In the genomic region with DNA sequence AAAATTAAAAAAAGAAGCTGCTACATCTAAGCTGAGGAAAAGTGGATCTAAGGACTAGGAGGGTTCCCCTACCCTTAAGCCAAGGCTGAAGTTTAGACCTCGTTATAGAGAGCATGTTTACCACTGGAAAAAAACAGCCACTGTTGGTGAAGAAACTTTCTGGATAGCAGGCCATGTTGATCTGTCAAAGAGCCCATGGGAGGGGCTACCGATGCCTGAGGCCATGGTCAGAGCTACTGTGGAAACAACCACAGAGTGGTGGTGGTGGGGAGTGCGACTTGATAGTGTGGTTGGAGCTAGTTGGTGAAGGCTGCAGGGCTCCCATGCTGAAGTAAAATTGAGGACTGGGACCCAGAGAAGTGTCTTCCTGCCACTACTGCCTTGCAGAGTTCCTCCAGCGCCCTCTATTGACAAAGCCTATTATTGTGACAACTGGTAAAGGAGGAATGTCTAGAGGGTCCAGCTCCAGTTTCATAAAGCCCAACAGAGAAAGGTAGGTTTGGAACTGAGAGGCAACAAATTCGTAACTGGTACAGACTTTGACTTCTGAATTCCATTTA, we compare ENCODE assay signal across 1 cellular context.
TF ChIP-seq lines count a peak whose summit lies in the region.

No MANE protein-coding gene starts in this region.

TF ChIP-seq in HepG2, 621 proteins besides CTCF, POLR2A, EP300 and RAD21 (continued from another document and continues in another):
- TF ChIP-seq, protein P1, sequence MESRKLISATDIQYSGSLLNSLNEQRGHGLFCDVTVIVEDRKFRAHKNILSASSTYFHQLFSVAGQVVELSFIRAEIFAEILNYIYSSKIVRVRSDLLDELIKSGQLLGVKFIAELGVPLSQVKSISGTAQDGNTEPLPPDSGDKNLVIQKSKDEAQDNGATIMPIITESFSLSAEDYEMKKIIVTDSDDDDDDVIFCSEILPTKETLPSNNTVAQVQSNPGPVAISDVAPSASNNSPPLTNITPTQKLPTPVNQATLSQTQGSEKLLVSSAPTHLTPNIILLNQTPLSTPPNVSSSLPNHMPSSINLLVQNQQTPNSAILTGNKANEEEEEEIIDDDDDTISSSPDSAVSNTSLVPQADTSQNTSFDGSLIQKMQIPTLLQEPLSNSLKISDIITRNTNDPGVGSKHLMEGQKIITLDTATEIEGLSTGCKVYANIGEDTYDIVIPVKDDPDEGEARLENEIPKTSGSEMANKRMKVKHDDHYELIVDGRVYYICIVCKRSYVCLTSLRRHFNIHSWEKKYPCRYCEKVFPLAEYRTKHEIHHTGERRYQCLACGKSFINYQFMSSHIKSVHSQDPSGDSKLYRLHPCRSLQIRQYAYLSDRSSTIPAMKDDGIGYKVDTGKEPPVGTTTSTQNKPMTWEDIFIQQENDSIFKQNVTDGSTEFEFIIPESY (CRISPR knock-in tag; IDR thresholded peaks at IDR 0.05), result 0 out of 2 replicates have a peak, but pooled peaks have one; percentile 16
- no peak for TF ChIP-seq FOXM1 (CRISPR knock-in tag; IDR thresholded peaks at IDR 0.05)
- TF ChIP-seq NFATC3 (CRISPR knock-in tag; IDR thresholded peaks at IDR 0.05), result no peak
- no peak for TF ChIP-seq CBX1 (IDR thresholded peaks at IDR 0.05; ENCODE audit: low read depth)
- TF ChIP-seq SCMH1 (CRISPR knock-in tag; IDR thresholded peaks at IDR 0.05; ENCODE audit: borderline replicate concordance), result no peak
- TF ChIP-seq HCFC1 (IDR thresholded peaks at IDR 0.05; ENCODE audit: low read depth, low read length), result no peak
- TF ChIP-seq, protein P2, sequence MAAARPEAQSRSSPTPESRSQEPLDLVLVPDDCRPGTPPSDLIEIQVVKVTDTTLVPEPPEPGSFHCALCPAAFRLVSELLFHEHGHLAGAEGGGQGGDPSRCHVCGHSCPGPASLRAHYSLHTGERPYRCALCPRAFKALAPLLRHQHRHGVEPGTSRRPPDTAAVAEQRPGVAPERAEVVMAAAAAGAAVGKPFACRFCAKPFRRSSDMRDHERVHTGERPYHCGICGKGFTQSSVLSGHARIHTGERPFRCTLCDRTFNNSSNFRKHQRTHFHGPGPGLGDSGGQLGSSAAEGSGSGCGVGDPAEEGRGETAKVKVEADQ (CRISPR knock-in tag; IDR thresholded peaks at IDR 0.05; ENCODE audit: borderline replicate concordance), result peak; percentile 89
- no peak for TF ChIP-seq ZNF879 (CRISPR knock-in tag; IDR thresholded peaks at IDR 0.05)
- no peak for TF ChIP-seq MTF2 (CRISPR knock-in tag; IDR thresholded peaks at IDR 0.05; ENCODE audit: borderline replicate concordance)
- no peak for TF ChIP-seq ZNF839 (CRISPR knock-in tag; IDR thresholded peaks at IDR 0.05; ENCODE audit: borderline replicate concordance)
- TF ChIP-seq, protein P3, sequence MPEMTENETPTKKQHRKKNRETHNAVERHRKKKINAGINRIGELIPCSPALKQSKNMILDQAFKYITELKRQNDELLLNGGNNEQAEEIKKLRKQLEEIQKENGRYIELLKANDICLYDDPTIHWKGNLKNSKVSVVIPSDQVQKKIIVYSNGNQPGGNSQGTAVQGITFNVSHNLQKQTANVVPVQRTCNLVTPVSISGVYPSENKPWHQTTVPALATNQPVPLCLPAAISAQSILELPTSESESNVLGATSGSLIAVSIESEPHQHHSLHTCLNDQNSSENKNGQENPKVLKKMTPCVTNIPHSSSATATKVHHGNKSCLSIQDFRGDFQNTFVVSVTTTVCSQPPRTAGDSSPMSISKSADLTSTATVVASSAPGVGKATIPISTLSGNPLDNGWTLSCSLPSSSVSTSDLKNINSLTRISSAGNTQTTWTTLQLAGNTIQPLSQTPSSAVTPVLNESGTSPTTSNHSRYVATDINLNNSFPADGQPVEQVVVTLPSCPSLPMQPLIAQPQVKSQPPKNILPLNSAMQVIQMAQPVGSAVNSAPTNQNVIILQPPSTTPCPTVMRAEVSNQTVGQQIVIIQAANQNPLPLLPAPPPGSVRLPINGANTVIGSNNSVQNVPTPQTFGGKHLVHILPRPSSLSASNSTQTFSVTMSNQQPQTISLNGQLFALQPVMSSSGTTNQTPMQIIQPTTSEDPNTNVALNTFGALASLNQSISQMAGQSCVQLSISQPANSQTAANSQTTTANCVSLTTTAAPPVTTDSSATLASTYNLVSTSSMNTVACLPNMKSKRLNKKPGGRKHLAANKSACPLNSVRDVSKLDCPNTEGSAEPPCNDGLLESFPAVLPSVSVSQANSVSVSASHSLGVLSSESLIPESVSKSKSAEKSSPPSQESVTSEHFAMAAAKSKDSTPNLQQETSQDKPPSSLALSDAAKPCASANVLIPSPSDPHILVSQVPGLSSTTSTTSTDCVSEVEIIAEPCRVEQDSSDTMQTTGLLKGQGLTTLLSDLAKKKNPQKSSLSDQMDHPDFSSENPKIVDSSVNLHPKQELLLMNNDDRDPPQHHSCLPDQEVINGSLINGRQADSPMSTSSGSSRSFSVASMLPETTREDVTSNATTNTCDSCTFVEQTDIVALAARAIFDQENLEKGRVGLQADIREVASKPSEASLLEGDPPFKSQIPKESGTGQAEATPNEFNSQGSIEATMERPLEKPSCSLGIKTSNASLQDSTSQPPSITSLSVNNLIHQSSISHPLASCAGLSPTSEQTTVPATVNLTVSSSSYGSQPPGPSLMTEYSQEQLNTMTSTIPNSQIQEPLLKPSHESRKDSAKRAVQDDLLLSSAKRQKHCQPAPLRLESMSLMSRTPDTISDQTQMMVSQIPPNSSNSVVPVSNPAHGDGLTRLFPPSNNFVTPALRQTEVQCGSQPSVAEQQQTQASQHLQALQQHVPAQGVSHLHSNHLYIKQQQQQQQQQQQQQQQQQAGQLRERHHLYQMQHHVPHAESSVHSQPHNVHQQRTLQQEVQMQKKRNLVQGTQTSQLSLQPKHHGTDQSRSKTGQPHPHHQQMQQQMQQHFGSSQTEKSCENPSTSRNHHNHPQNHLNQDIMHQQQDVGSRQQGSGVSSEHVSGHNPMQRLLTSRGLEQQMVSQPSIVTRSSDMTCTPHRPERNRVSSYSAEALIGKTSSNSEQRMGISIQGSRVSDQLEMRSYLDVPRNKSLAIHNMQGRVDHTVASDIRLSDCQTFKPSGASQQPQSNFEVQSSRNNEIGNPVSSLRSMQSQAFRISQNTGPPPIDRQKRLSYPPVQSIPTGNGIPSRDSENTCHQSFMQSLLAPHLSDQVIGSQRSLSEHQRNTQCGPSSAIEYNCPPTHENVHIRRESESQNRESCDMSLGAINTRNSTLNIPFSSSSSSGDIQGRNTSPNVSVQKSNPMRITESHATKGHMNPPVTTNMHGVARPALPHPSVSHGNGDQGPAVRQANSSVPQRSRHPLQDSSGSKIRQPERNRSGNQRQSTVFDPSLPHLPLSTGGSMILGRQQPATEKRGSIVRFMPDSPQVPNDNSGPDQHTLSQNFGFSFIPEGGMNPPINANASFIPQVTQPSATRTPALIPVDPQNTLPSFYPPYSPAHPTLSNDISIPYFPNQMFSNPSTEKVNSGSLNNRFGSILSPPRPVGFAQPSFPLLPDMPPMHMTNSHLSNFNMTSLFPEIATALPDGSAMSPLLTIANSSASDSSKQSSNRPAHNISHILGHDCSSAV (CRISPR knock-in tag; IDR thresholded peaks at IDR 0.05; ENCODE audit: borderline replicate concordance), result no peak
- TF ChIP-seq TAF15 (IDR thresholded peaks at IDR 0.05; ENCODE audit: low read depth, low read length, poor library complexity, severe bottlenecking), result no peak
- TF ChIP-seq BRD4 (CRISPR knock-in tag; IDR thresholded peaks at IDR 0.05), result no peak
- no peak for TF ChIP-seq KLF15 (CRISPR knock-in tag; IDR thresholded peaks at IDR 0.05; ENCODE audit: borderline replicate concordance)
- TF ChIP-seq, protein P4, sequence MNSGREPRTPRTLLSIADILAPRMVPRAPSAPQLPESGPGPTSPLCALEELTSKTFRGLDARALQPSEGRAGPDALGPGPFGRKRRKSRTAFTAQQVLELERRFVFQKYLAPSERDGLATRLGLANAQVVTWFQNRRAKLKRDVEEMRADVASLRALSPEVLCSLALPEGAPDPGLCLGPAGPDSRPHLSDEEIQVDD (CRISPR knock-in tag; IDR thresholded peaks at IDR 0.05; ENCODE audit: borderline replicate concordance), result no peak
- no peak for TF ChIP-seq ZNF776 (CRISPR knock-in tag; IDR thresholded peaks at IDR 0.05)
- TF ChIP-seq IRX3 (CRISPR knock-in tag; IDR thresholded peaks at IDR 0.05; ENCODE audit: borderline replicate concordance, low read depth), result no peak
- TF ChIP-seq ZNF576 (CRISPR knock-in tag; IDR thresholded peaks at IDR 0.05), result no peak
- no peak for TF ChIP-seq MAFK (conservative IDR thresholded peaks at IDR 0.05 in 1 of 2, IDR thresholded peaks at IDR 0.05 in 1 of 2; ENCODE audit: low read length in 2 of 2)
- TF ChIP-seq, protein P5, sequence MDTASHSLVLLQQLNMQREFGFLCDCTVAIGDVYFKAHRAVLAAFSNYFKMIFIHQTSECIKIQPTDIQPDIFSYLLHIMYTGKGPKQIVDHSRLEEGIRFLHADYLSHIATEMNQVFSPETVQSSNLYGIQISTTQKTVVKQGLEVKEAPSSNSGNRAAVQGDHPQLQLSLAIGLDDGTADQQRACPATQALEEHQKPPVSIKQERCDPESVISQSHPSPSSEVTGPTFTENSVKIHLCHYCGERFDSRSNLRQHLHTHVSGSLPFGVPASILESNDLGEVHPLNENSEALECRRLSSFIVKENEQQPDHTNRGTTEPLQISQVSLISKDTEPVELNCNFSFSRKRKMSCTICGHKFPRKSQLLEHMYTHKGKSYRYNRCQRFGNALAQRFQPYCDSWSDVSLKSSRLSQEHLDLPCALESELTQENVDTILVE (CRISPR knock-in tag; IDR thresholded peaks at IDR 0.05), result peak; percentile 66; the same call in 1 of the 2 replicates
- TF ChIP-seq ZNF777 (CRISPR knock-in tag; IDR thresholded peaks at IDR 0.05), result no peak
- TF ChIP-seq ZFP36L2 (CRISPR knock-in tag; IDR thresholded peaks at IDR 0.05), result no peak
- peak; percentile 75; the same call in 1 of the 2 replicates for TF ChIP-seq ZSCAN25 (CRISPR knock-in tag; IDR thresholded peaks at IDR 0.05)
- TF ChIP-seq GZF1 (CRISPR knock-in tag; IDR thresholded peaks at IDR 0.05), result no peak
- TF ChIP-seq HDAC2 (CRISPR knock-in tag; IDR thresholded peaks at IDR 0.05), result peak; percentile 59; the same call in 1 of the 2 replicates
- no peak for TF ChIP-seq RBAK (CRISPR knock-in tag; IDR thresholded peaks at IDR 0.05)
- TF ChIP-seq ZSCAN31 (CRISPR knock-in tag; IDR thresholded peaks at IDR 0.05; ENCODE audit: low read depth), result 0 out of 2 replicates have a peak, but pooled peaks have one; percentile 45
- TF ChIP-seq SAP130 (CRISPR knock-in tag; IDR thresholded peaks at IDR 0.05; ENCODE audit: low read depth), result peak; percentile 74; the same call in 1 of the 2 replicates
- no peak for TF ChIP-seq ZNF672 (CRISPR knock-in tag; IDR thresholded peaks at IDR 0.05)
- TF ChIP-seq, protein P6, sequence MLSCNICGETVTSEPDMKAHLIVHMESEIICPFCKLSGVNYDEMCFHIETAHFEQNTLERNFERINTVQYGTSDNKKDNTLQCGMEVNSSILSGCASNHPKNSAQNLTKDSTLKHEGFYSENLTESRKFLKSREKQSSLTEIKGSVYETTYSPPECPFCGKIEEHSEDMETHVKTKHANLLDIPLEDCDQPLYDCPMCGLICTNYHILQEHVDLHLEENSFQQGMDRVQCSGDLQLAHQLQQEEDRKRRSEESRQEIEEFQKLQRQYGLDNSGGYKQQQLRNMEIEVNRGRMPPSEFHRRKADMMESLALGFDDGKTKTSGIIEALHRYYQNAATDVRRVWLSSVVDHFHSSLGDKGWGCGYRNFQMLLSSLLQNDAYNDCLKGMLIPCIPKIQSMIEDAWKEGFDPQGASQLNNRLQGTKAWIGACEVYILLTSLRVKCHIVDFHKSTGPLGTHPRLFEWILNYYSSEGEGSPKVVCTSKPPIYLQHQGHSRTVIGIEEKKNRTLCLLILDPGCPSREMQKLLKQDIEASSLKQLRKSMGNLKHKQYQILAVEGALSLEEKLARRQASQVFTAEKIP (CRISPR knock-in tag; IDR thresholded peaks at IDR 0.05; ENCODE audit: borderline replicate concordance), result no peak
- TF ChIP-seq U2AF1 (optimal IDR thresholded peaks at IDR 0.05; ENCODE audit: low read depth, low read length), result no peak
- TF ChIP-seq ZNF33B (CRISPR knock-in tag; IDR thresholded peaks at IDR 0.05), result no peak
- no peak for TF ChIP-seq EED (CRISPR knock-in tag; IDR thresholded peaks at IDR 0.05)
- no peak for TF ChIP-seq ATF7 (IDR thresholded peaks at IDR 0.05)
- TF ChIP-seq ATF7 (CRISPR knock-in tag; IDR thresholded peaks at IDR 0.05), result no peak
- no peak for TF ChIP-seq ZNF24 (IDR thresholded peaks at IDR 0.05)
- TF ChIP-seq MEIS2 (CRISPR knock-in tag; IDR thresholded peaks at IDR 0.05), result 0 out of 2 replicates have a peak, but pooled peaks have one; percentile 22
- TF ChIP-seq ZFY (CRISPR knock-in tag; IDR thresholded peaks at IDR 0.05), result no peak
- peak; percentile 36; the same call in 1 of the 2 replicates for TF ChIP-seq ZNF543 (CRISPR knock-in tag; IDR thresholded peaks at IDR 0.05)
- no peak for TF ChIP-seq ZNF496 (CRISPR knock-in tag; IDR thresholded peaks at IDR 0.05; ENCODE audit: insufficient replicate concordance)
- TF ChIP-seq HOMEZ (CRISPR knock-in tag; IDR thresholded peaks at IDR 0.05; ENCODE audit: low read depth), result no peak; the same call in 1 of the 2 replicates
- no peak for TF ChIP-seq CAMTA2 (CRISPR knock-in tag; IDR thresholded peaks at IDR 0.05; ENCODE audit: borderline replicate concordance)
- TF ChIP-seq SNAPC2 (CRISPR knock-in tag; IDR thresholded peaks at IDR 0.05), result no peak
- peak; percentile 84; the same call in 1 of the 2 replicates for TF ChIP-seq KDM3A (CRISPR knock-in tag; IDR thresholded peaks at IDR 0.05; ENCODE audit: low read depth)
- peak; percentile 49; the same call in 1 of the 2 replicates for TF ChIP-seq GABPB1 (CRISPR knock-in tag; IDR thresholded peaks at IDR 0.05)
- TF ChIP-seq ZBTB37 (CRISPR knock-in tag; IDR thresholded peaks at IDR 0.05), result no peak
- TF ChIP-seq POLR2AphosphoS2 (IDR thresholded peaks at IDR 0.05; ENCODE audit: low read depth, low read length), result no peak
- TF ChIP-seq IKZF4 (CRISPR knock-in tag; IDR thresholded peaks at IDR 0.05; ENCODE audit: borderline replicate concordance, low read depth, not compliant biosample characterization), result no peak
